ENCODE assay signal across 26 cellular contexts in the genomic region with DNA sequence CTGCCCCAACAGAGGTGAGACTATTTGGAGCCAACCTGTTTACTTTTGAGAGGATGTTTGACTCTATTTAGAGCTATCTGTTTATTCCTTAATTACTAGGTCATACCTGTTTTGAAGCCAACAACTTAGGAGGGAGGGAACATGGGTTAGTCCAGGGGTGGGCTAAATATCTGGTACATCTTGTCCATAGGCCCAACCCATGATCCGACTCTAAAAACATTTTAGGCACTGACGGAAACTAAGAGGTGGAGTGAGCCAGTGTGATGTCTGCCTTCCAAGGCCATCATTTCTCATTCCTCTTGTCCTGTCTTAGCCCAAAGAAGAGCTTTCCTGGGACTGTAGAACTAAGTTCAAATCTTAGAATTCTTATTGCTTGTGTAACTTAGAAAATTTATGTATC. TPM values are rescaled to one million over a fixed set of nuclear protein-coding genes. Genes with fewer than 3 reads are reported as not detected.
A peak's percentile ranks its signal among the peaks of the same experiment; 100 is the strongest.
DNase-seq lines count a peak whose midpoint lies in the region; ATAC-seq, FAIRE-seq and TF ChIP-seq lines count a peak whose summit lies in the region.
"Had no signal": no experiment of that assay in that cellular context is flagged by ENCODE, and none has a peak within 500 bp of the region (broad histone marks: within the 10 kb centered on the region; RNA-seq: fewer than 3 reads in every experiment).

No MANE protein-coding gene starts in this region.

- WGBS in esophagus squamous epithelium, 2 donors = 73 to 75% methylated on average over 2 of the region's 2 CpGs

- no peak for TF ChIP-seq POLR2A in esophagus squamous epithelium (IDR thresholded peaks at IDR 0.05)

- ATAC-seq in sciatic nerve (peak; percentile 72), HG03025 (IDR thresholded peaks at IDR 0.05; ENCODE audit: low FRiP score, unreplicated experiment) (no peak), GM19455 (IDR thresholded peaks at IDR 0.05; ENCODE audit: unreplicated experiment) (no peak)
- ATAC-seq: A549, GM12878 had no signal

- FAIRE-seq in bronchial epithelial cell (lab: Jason Lieb, UNC) = no peak
- FAIRE-seq: A549, D721Med, GM12878, GM19239, H54 had no signal

- TF ChIP-seq CTCF in bronchial epithelial cell (IDR thresholded peaks at IDR 0.05; ENCODE audit: insufficient read depth, low read length, severe bottlenecking) (no peak), esophagus squamous epithelium (IDR thresholded peaks at IDR 0.05) (no peak), foreskin fibroblast (IDR thresholded peaks at IDR 0.05; ENCODE audit: low read depth, low read length) (no peak)

- H3K27me3 ChIP-seq in bronchial epithelial cell (ENCODE audit: control insufficient read depth, insufficient read depth, low read length) (no peaks in the 10 kb centered on the region), esophagus squamous epithelium (no peaks in the 10 kb centered on the region)
- H3K27me3 ChIP-seq: BE2C; BLaER1 treated with 17β-estradiol and CSF1 and Interleukin-3, amounts not matched to agents 10 nM and 100 nM had no signal

- no peaks in the 10 kb centered on the region for H3K9me3 ChIP-seq in esophagus squamous epithelium
- H3K9me3 ChIP-seq: A549, BE2C, HAP-1 had no signal

- intact Hi-C loops in esophagus squamous epithelium (cut with DNase I) (no loop called here), sciatic nerve (cut with DNase I) (no loop called here)

- H3K27ac ChIP-seq in esophagus squamous epithelium = peak overlapping the region; percentile 29 to 69 (median 44)
- H3K27ac ChIP-seq: A549; BLaER1 treated with 17β-estradiol and CSF1 and Interleukin-3, amounts not matched to agents 10 nM and 100 nM had no signal

- H3K36me3 ChIP-seq in bronchial epithelial cell (ENCODE audit: control insufficient read depth, insufficient read depth, low read length) (no peaks in the 10 kb centered on the region), esophagus squamous epithelium (peaks cover 0 to 19% (median 0%) of the 10 kb centered on the region in 3 donors)
- H3K36me3 ChIP-seq: BE2C; BLaER1 treated with 17β-estradiol and CSF1 and Interleukin-3, amounts not matched to agents 10 nM and 100 nM; HAP-1 had no signal

- H3K4me3 ChIP-seq in bronchial epithelial cell (ENCODE audit: low read depth, low read length) = no peak overlapping the region
- no peak overlapping the region for H3K4me3 ChIP-seq in esophagus squamous epithelium
- no peak overlapping the region for H3K4me3 ChIP-seq in foreskin fibroblast (ENCODE audit: low read depth in 1 of 2, low read length in 2 of 2)
- H3K4me3 ChIP-seq: A549; BLaER1 treated with 17β-estradiol and CSF1 and Interleukin-3, amounts not matched to agents 10 nM and 100 nM; GM12878; HAP-1 had no signal

- H3K4me1 ChIP-seq in esophagus squamous epithelium = peaks cover 0 to 60% (median 0%) of the 10 kb centered on the region in 3 donors
- H3K4me1 ChIP-seq: A549; BE2C; BLaER1 treated with 17β-estradiol and CSF1 and Interleukin-3, amounts not matched to agents 10 nM and 100 nM; HAP-1 had no signal

- DNase-seq in NCI-H69 (lab: John Stamatoyannopoulos, UW) (peak; percentile 36), bronchial epithelial cell (ENCODE audit: low read depth) (peak; percentile 44), esophagus squamous epithelium (lab: John Stamatoyannopoulos, UW) (no peak), sciatic nerve (ENCODE audit: low spot score) (no peak), foreskin fibroblast (no peak), NCI-H187 treated with DMSO at 0.1 percent for 48 hours (lab: John Stamatoyannopoulos, UW) (no peak)
- DNase-seq: ACHN; AML-193; BE2C; CD4-positive, alpha-beta T cell; CD8-positive, alpha-beta memory T cell; DMS 273 treated with DMSO at 0.1 percent for 48 hours; DMS79; EL; GDM1; GOT3; HFFc6 had no signal

RNA-seq across cellular contexts. Expression of a gene that starts 8.4 kb away (rescaled TPM):
- 8.4 and 151 TPM in 2 replicates for total RNA-seq in bronchial epithelial cell
- 100 to 1,000 TPM; 550 to 961 (median 863) TPM for total RNA-seq in esophagus squamous epithelium
- total RNA-seq in sciatic nerve = 0.94 TPM
- total RNA-seq: CD4-positive, alpha-beta T cell; CD8-positive, alpha-beta memory T cell; HFFc6 had no signal

Comparison
In these comparisons a context has a peak if more than half of its experiments do, and no peak if none do; other contexts are left out.
1. DNase-seq: peak in NCI-H69 (single experiment) and bronchial epithelial cell (single experiment); none in esophagus squamous epithelium (single experiment), sciatic nerve (single experiment), foreskin fibroblast (0 of 2) and NCI-H187 treated with DMSO at 0.1 percent for 48 hours (single experiment).